2 cellular contexts compared by ENCODE assay signal in the genomic region with DNA sequence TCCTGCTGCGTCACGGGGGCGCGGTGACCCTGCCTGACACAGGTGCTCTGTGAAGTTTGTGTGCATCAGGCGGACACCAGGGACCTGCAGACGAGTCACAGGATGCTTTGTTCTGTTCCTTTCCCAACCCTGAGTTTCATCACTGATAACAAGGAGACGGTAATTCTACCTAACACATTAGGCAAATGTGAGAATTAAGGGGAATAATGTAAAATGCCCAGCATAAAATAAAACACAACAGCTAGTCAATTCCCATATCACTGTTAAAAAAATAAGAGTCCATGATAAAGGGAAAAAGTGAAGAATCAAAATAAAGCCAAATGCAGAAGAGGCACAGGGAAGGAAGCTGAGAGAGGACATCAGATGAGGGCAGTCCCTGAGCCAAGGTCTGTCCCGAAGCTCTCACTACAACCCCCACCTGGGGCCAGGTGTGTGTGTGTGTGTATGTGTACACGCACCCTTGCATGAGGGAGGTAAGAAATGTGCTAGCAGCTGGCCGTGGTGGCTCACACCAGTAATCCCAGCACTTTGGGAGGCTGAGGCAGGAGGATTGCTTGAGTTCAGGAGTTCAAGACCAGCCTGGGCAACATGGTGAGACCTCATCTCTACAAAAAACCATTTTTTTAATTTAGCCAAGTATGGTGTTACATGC.
TF ChIP-seq lines count a peak whose summit lies in the region.

No MANE protein-coding gene starts in this region.

TF ChIP-seq in A549, 52 proteins besides CTCF, POLR2A, EP300 and RAD21 (continued from another document):
- TF ChIP-seq, protein P1, sequence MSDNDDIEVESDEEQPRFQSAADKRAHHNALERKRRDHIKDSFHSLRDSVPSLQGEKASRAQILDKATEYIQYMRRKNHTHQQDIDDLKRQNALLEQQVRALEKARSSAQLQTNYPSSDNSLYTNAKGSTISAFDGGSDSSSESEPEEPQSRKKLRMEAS (IDR thresholded peaks at IDR 0.05), result no peak

TF ChIP-seq in WTC11, 78 proteins besides CTCF, POLR2A, EP300 and RAD21 (continued from another document):
- TF ChIP-seq ETV6 (CRISPR knock-in tag; IDR thresholded peaks at IDR 0.05), result no peak
